19 cellular contexts compared by ENCODE assay signal in genomic region chr4:124085561-124086180, GRCh38.
DNase-seq lines count a peak whose midpoint lies in the region; ATAC-seq and TF ChIP-seq lines count a peak whose summit lies in the region.
"Had no signal": no experiment of that assay in that cellular context is flagged by ENCODE, and none has a peak within 500 bp of the region (broad histone marks: within the 10 kb centered on the region; RNA-seq: fewer than 3 reads in every experiment).

No MANE protein-coding gene starts in this region.

- H3K4me1 ChIP-seq in A673 (ENCODE audit: insufficient read depth, low read length, poor library complexity, severe bottlenecking) (no peaks in the 10 kb centered on the region), lower lobe of right lung (no peaks in the 10 kb centered on the region)
- H3K4me1 ChIP-seq: A549, SJCRH30 had no signal

- CTCF ChIA-PET in A673 (lab: Charles Lee): no interaction called here

- in situ Hi-C loops in astrocyte of the cerebellum (cut with HindIII; ENCODE audit: low sequenced_read_pairs): no loop called here

- peak; percentile 4 for DNase-seq in A673 (ENCODE audit: low spot score)
- DNase-seq in OCI-M1 (lab: John Stamatoyannopoulos, UW): peak; percentile 89
- peak; percentile 58 for DNase-seq in astrocyte of the cerebellum (ENCODE audit: low read depth)
- peak; percentile 33 for DNase-seq in fibroblast of villous mesenchyme (ENCODE audit: low read depth)
- no peak for DNase-seq in lower lobe of right lung
- no peak for DNase-seq in NCI-H510A treated with DMSO at 0.1 percent for 48 hours (lab: John Stamatoyannopoulos, UW)
- no peak for DNase-seq in NCI-H446 (lab: John Stamatoyannopoulos, UW)
- DNase-seq in dedifferentiated amniotic fluid mesenchymal stem cell (ENCODE audit: extremely low spot score): no peak
- DNase-seq: C1 segment of cervical spinal cord, DMS 273 treated with DMSO at 0.1 percent for 48 hours, HFFc6, Kasumi-1, MM.1S, NCI-H1105, NCI-H187, NCI-H774, PC-9, SJCRH30 had no signal

- TF ChIP-seq CTCF in A673 (conservative IDR thresholded peaks at IDR 0.05; ENCODE audit: low read depth, low read length) (no peak), astrocyte of the cerebellum (IDR thresholded peaks at IDR 0.05; ENCODE audit: low read depth, low read length, missing control alignments) (no peak), fibroblast of villous mesenchyme (IDR thresholded peaks at IDR 0.05; ENCODE audit: insufficient read depth, low read depth, low read length) (no peak), lower lobe of right lung (IDR thresholded peaks at IDR 0.05) (no peak)

- no TSS peak for BruUV-seq in A673 (replicated peaks; lab: Mats Ljungman, UMichigan)

- intact Hi-C loops in A673 (cut with micrococcal nuclease; ENCODE audit: unreplicated experiment): no loop called here
- intact Hi-C loops in lower lobe of right lung (cut with DNase I): no loop called here

- POLR2A ChIA-PET in A673 (lab: Charles Lee; ENCODE audit: low non-redundant PET): no interaction called here

- H3K27ac ChIP-seq in A673 (ENCODE audit: low read depth, low read length, poor library complexity, severe bottlenecking) (no peak overlapping the region), lower lobe of right lung (no peak overlapping the region)
- H3K27ac ChIP-seq: A549, PC-9, SJCRH30 had no signal

- H3K9me3 ChIP-seq in A673 (ENCODE audit: low read depth, low read length, poor library complexity, severe bottlenecking) (peaks cover 2% of the 10 kb centered on the region), lower lobe of right lung (peaks cover under 1% of the 10 kb centered on the region)
- H3K9me3 ChIP-seq: A549 had no signal

- H3K27me3 ChIP-seq in A673 (replicated peaks; ENCODE audit: insufficient read depth, low read depth, low read length, poor library complexity) (no peaks in the 10 kb centered on the region), lower lobe of right lung (ENCODE audit: low read depth) (no peaks in the 10 kb centered on the region)
- H3K27me3 ChIP-seq: SJCRH30 had no signal

- H3K4me3 ChIP-seq in A673 (ENCODE audit: low read depth, low read length, poor library complexity, severe bottlenecking) (no peak overlapping the region), astrocyte of the cerebellum (ENCODE audit: low read depth, low read length) (no peak overlapping the region), fibroblast of villous mesenchyme (ENCODE audit: low read depth, low read length) (no peak overlapping the region), lower lobe of right lung (no peak overlapping the region)
- H3K4me3 ChIP-seq: A549, PC-9, SJCRH30 had no signal

- H3K36me3 ChIP-seq in A673 (ENCODE audit: insufficient read depth, low read length, poor library complexity, severe bottlenecking) (no peaks in the 10 kb centered on the region), lower lobe of right lung (no peaks in the 10 kb centered on the region)
- H3K36me3 ChIP-seq: SJCRH30 had no signal

- no peak for ATAC-seq in lower lobe of right lung
- ATAC-seq: A549 had no signal

Comparison
In these comparisons a context has a peak if more than half of its experiments do, and no peak if none do; other contexts are left out.
1. DNase-seq: peak in A673 (single experiment), OCI-M1 (single experiment), astrocyte of the cerebellum (single experiment) and fibroblast of villous mesenchyme (single experiment); none in lower lobe of right lung (single experiment), NCI-H510A treated with DMSO at 0.1 percent for 48 hours (single experiment), NCI-H446 (0 of 2) and dedifferentiated amniotic fluid mesenchymal stem cell (single experiment).